Comparison of ENCODE assay signal across 13 cellular contexts in genomic region chr17:57092171-57092570, GRCh38. TPM values are rescaled to one million over a fixed set of nuclear protein-coding genes. Genes with fewer than 3 reads are reported as not detected.
DNase-seq lines count a peak whose midpoint lies in the region; ATAC-seq and TF ChIP-seq lines count a peak whose summit lies in the region.
"Had no signal": no experiment of that assay in that cellular context is flagged by ENCODE, and none has a peak within 500 bp of the region (broad histone marks: within the 10 kb centered on the region; RNA-seq: fewer than 3 reads in every experiment).

No MANE protein-coding gene starts in this region.

- BruUV-seq in mammary epithelial cell (replicated peaks; lab: Mats Ljungman, UMichigan): no TSS peak

- intact Hi-C loops in breast epithelium (cut with DNase I; ENCODE audit: low total_unique reads) (no loop called here), mammary epithelial cell (cut with micrococcal nuclease) (loop anchor here (2.0 kb wide), 1 partner anchor 15 kb away; no protein-coding TSS in a partner anchor), lower lobe of right lung (cut with DNase I) (no loop called here), uterus (cut with DNase I; ENCODE audit: low total_unique reads) (no loop called here)

- dilution Hi-C loops in mammary epithelial cell (cut with HindIII; ENCODE audit: low sequenced_read_pairs): no loop called here

- TF ChIP-seq CTCF in breast epithelium (IDR thresholded peaks at IDR 0.05) (no peak), mammary epithelial cell (conservative IDR thresholded peaks at IDR 0.05 in 1 of 2, IDR thresholded peaks at IDR 0.05 in 1 of 2; ENCODE audit: extremely low read depth in 1 of 2, insufficient read depth in 1 of 2, low read depth in 1 of 2, low read length in 2 of 2) (no peak), lower lobe of right lung (IDR thresholded peaks at IDR 0.05) (no peak), uterus (IDR thresholded peaks at IDR 0.05) (no peak)

- H3K27ac ChIP-seq in breast epithelium (peak overlapping the region; percentile 89 to 91), mammary epithelial cell (ENCODE audit: insufficient read depth, low read depth, low read length) (no peak overlapping the region), lower lobe of right lung (peak overlapping the region; percentile 46), uterus (peak overlapping the region; percentile 70 to 84)
- H3K27ac ChIP-seq: epithelial cell of prostate, VCaP had no signal

- H3K4me1 ChIP-seq in breast epithelium (peaks cover 0 to 19% of the 10 kb centered on the region in 2 donors), mammary epithelial cell (ENCODE audit: insufficient read depth, low read length) (peaks cover 27% of the 10 kb centered on the region), lower lobe of right lung (peaks cover 48% of the 10 kb centered on the region), uterus (peaks cover 0 to 11% of the 10 kb centered on the region in 2 donors), HAP-1 (peaks cover 30% of the 10 kb centered on the region)

- peak in 1 of 2 donors; percentile 62 for DNase-seq in breast epithelium (ENCODE audit: low spot score in 2 of 2)
- DNase-seq in mammary epithelial cell: no peak
- peak; percentile 87 for DNase-seq in astrocyte of the hippocampus (ENCODE audit: low read depth, low spot score)
- no peak for DNase-seq in lower lobe of right lung
- peak in 1 of 2 donors; percentile 57 for DNase-seq in uterus
- no peak for DNase-seq in HAP-1 (ENCODE audit: low spot score in 2 of 2)
- DNase-seq: activated gamma-delta T cell, NCI-H748 treated with DMSO at 0.1 percent for 48 hours had no signal

- CTCF ChIA-PET in mammary epithelial cell (lab: Charles Lee; ENCODE audit: low non-redundant PET): no interaction called here

- no peaks in the 10 kb centered on the region for H3K27me3 ChIP-seq in breast epithelium
- H3K27me3 ChIP-seq in mammary epithelial cell (ENCODE audit: insufficient read depth, low read length): no peaks in the 10 kb centered on the region
- no peaks in the 10 kb centered on the region for H3K27me3 ChIP-seq in lower lobe of right lung (ENCODE audit: low read depth)
- H3K27me3 ChIP-seq in uterus: no peaks in the 10 kb centered on the region
- no peaks in the 10 kb centered on the region for H3K27me3 ChIP-seq in HAP-1 (ENCODE audit: low read depth)

- H3K9me3 ChIP-seq in breast epithelium: no peaks in the 10 kb centered on the region
- no peaks in the 10 kb centered on the region for H3K9me3 ChIP-seq in mammary epithelial cell (replicated peaks; ENCODE audit: insufficient read depth, low read length)
- H3K9me3 ChIP-seq in lower lobe of right lung: no peaks in the 10 kb centered on the region
- H3K9me3 ChIP-seq in uterus: no peaks in the 10 kb centered on the region
- no peaks in the 10 kb centered on the region for H3K9me3 ChIP-seq in HAP-1

- no peaks in the 10 kb centered on the region for H3K36me3 ChIP-seq in breast epithelium
- no peaks in the 10 kb centered on the region for H3K36me3 ChIP-seq in mammary epithelial cell (ENCODE audit: insufficient read depth, low read length)
- H3K36me3 ChIP-seq in lower lobe of right lung: no peaks in the 10 kb centered on the region
- H3K36me3 ChIP-seq in uterus: no peaks in the 10 kb centered on the region
- no peaks in the 10 kb centered on the region for H3K36me3 ChIP-seq in HAP-1 (replicated peaks)

- ATAC-seq in lower lobe of right lung (no peak), GM19452 (IDR thresholded peaks at IDR 0.05; ENCODE audit: unreplicated experiment) (no peak), GM18517 (IDR thresholded peaks at IDR 0.05; ENCODE audit: unreplicated experiment) (no peak)
- ATAC-seq: K562 had no signal

- TF ChIP-seq POLR2A in breast epithelium (IDR thresholded peaks at IDR 0.05) (no peak), uterus (IDR thresholded peaks at IDR 0.05) (peak; percentile 44 to 57)

- H3K9ac ChIP-seq in mammary epithelial cell (ENCODE audit: insufficient read depth, low read length): no peak overlapping the region

- H4K20me1 ChIP-seq in mammary epithelial cell (ENCODE audit: insufficient read depth, low read length): no peaks in the 10 kb centered on the region

- whole genome bisulfite sequencing in mammary epithelial cell (ENCODE audit: low coverage, missing lambda C conversion rate): 28% methylated on average over 2 of the region's 2 CpGs

- H2AFZ ChIP-seq in mammary epithelial cell (ENCODE audit: low read depth, low read length): no peak overlapping the region

- in situ Hi-C loops in mammary epithelial cell (cut with MboI; ENCODE audit: low sequenced_read_pairs in 2 of 2) (no loop called here), HAP-1 (cut with MboI; ENCODE audit: low sequenced_read_pairs) (no loop called here)

- H3K4me3 ChIP-seq in breast epithelium (peak overlapping the region in 1 of 3 donors; percentile 6), mammary epithelial cell (replicated peaks in 1 of 3; ENCODE audit: insufficient read depth in 1 of 3, low read depth in 2 of 3, low read length in 3 of 3) (no peak overlapping the region), lower lobe of right lung (no peak overlapping the region), uterus (no peak overlapping the region), HAP-1 (no peak overlapping the region)
- H3K4me3 ChIP-seq: K562 had no signal

- H3K4me2 ChIP-seq in mammary epithelial cell (ENCODE audit: insufficient read depth, low read depth, low read length): no peak overlapping the region

- H3K79me2 ChIP-seq in mammary epithelial cell (ENCODE audit: insufficient read depth, low read length): peaks cover 99% of the 10 kb centered on the region

RNA-seq across cellular contexts. Expression of gene AKAP1, which starts 7.1 kb away (rescaled TPM):
- total RNA-seq in breast epithelium (10 to 100 TPM; 38.1 to 87.7 (median 63.9) TPM), mammary epithelial cell (10 to 100 TPM; 31.3 to 33.7 TPM), lower lobe of right lung (54.5 TPM), uterus (100 to 1,000 TPM in 1 of 4 donors, 10 to 100 TPM in 2, 1 to 10 TPM in 1; 7.1 to 264 (median 37.4) TPM)
- polyA plus RNA-seq in mammary epithelial cell: 43.5 TPM
- polyA minus RNA-seq in mammary epithelial cell: 157 TPM
